Comparison of ENCODE assay signal across 11 cellular contexts in the genomic region with DNA sequence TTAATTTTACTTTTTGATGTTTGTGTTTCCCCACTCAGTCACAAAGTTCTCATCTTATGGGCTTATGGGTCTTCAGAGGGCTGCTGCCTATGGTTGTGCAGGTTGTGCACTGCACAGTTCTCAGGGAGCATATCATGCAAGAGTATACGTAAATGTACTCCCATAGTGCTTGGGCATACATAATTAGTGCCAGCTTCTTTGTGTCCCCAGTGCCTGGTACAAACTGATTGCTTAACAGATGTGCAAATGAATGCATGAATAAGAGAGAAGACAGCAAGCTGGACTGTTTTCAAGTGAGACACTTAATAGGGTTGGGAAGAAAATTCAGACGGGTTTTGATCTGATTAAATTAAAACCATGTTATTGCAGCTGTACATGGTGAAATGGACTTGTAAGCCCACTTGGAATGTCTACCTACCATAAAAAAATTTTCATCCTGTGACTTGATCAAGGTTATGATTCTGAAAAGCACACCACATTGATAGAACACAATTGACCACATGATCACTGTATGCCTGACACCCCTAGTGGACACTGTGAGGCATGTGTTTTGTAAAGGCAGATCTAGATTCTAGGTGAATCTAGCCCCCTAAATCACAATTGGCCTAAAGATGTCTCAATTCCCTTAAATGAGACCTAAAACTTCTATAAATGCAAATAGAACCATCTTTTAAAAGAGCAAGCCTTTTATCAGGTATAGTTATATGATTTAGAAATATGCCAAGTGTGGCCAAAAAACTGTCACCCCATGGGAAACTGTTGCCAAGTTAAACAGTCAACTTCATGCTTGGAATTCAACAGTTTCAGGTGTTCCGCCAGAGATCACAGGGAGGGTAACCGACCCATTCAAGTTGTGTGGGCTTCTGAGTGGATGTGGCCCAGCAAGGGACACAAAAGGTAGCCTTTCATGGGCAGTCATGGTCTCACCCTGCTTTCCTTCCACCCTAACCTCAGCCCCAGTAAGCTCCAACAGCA. TPM values are rescaled to one million over a fixed set of nuclear protein-coding genes. Genes with fewer than 3 reads are reported as not detected.
A peak's percentile ranks its signal among the peaks of the same experiment; 100 is the strongest.
DNase-seq lines count a peak whose midpoint lies in the region; ATAC-seq and TF ChIP-seq lines count a peak whose summit lies in the region.
"Had no signal": no experiment of that assay in that cellular context is flagged by ENCODE, and none has a peak within 500 bp of the region (broad histone marks: within the 10 kb centered on the region; RNA-seq: fewer than 3 reads in every experiment).

No MANE protein-coding gene starts in this region.

- no peak overlapping the region for H3K4me3 ChIP-seq in endodermal cell (ENCODE audit: low read length)
- no peak overlapping the region for H3K4me3 ChIP-seq in rectal smooth muscle tissue (ENCODE audit: low read length)
- H3K4me3 ChIP-seq in SJCRH30 = no peak overlapping the region
- H3K4me3 ChIP-seq: ascending aorta, lung had no signal

- no peaks in the 10 kb centered on the region for H3K9me3 Mint-ChIP-seq in endodermal cell
- no peaks in the 10 kb centered on the region for H3K9me3 Mint-ChIP-seq in T-helper 2 cell treated with Interferon-gamma antibody and Interleukin-4, amounts not matched to agents 5 μg/mL and 100 μg/mL, for 36 hours

- H3K9me3 ChIP-seq in endodermal cell (ENCODE audit: control insufficient read depth, low read length) = no peaks in the 10 kb centered on the region
- no peaks in the 10 kb centered on the region for H3K9me3 ChIP-seq in SJCRH30 (replicated peaks)
- H3K9me3 ChIP-seq: ascending aorta had no signal

- H3K4me3 Mint-ChIP-seq in endodermal cell = no peak overlapping the region
- H3K4me3 Mint-ChIP-seq in T-helper 2 cell treated with Interferon-gamma antibody and Interleukin-4, amounts not matched to agents 5 μg/mL and 100 μg/mL, for 36 hours = no peak overlapping the region
- H3K4me3 Mint-ChIP-seq: IgD-negative memory B cell had no signal

- peaks cover 2% of the 10 kb centered on the region for H3K27me3 Mint-ChIP-seq in endodermal cell (ENCODE audit: insufficient read depth)
- peaks cover 2% of the 10 kb centered on the region for H3K27me3 Mint-ChIP-seq in T-helper 2 cell treated with Interferon-gamma antibody and Interleukin-4, amounts not matched to agents 5 μg/mL and 100 μg/mL, for 36 hours (ENCODE audit: low read depth)
- H3K27me3 Mint-ChIP-seq: IgD-negative memory B cell had no signal

- H3K4me1 Mint-ChIP-seq in endodermal cell = peaks cover 32% of the 10 kb centered on the region
- H3K4me1 Mint-ChIP-seq in T-helper 2 cell treated with Interferon-gamma antibody and Interleukin-4, amounts not matched to agents 5 μg/mL and 100 μg/mL, for 36 hours (ENCODE audit: low read depth) = peaks cover 2% of the 10 kb centered on the region

- H3K36me3 ChIP-seq in endodermal cell (ENCODE audit: control insufficient read depth, insufficient read depth, low read length) = peaks cover 95% of the 10 kb centered on the region
- H3K36me3 ChIP-seq in rectal smooth muscle tissue (ENCODE audit: control insufficient read depth, insufficient read depth, low read length) = no peaks in the 10 kb centered on the region
- H3K36me3 ChIP-seq in SJCRH30 = no peaks in the 10 kb centered on the region

- peak; percentile 51; the same call in 1 of the 2 replicates for TF ChIP-seq CTCF in GM12874 (IDR thresholded peaks at IDR 0.05; ENCODE audit: insufficient read depth, low read depth, low read length)
- peak; percentile 79 for TF ChIP-seq CTCF in endodermal cell (conservative IDR thresholded peaks at IDR 0.05)

- H3K9ac ChIP-seq in endodermal cell (ENCODE audit: extremely low read depth, low read length, poor library complexity, severe bottlenecking) (no peak overlapping the region), rectal smooth muscle tissue (ENCODE audit: low read length) (no peak overlapping the region)

- peaks cover 37% of the 10 kb centered on the region for H3K36me3 Mint-ChIP-seq in endodermal cell (ENCODE audit: low read depth)
- H3K36me3 Mint-ChIP-seq in T-helper 2 cell treated with Interferon-gamma antibody and Interleukin-4, amounts not matched to agents 5 μg/mL and 100 μg/mL, for 36 hours (ENCODE audit: low read depth) = no peaks in the 10 kb centered on the region

- H3K4me1 ChIP-seq in endodermal cell (ENCODE audit: control insufficient read depth, insufficient read depth, low read length) (peaks cover 6% of the 10 kb centered on the region), rectal smooth muscle tissue (ENCODE audit: control insufficient read depth, insufficient read depth, low read length) (peaks cover 22% of the 10 kb centered on the region), SJCRH30 (no peaks in the 10 kb centered on the region)

- peak overlapping the region; percentile 18 for H3K27ac Mint-ChIP-seq in endodermal cell
- H3K27ac Mint-ChIP-seq in T-helper 2 cell treated with Interferon-gamma antibody and Interleukin-4, amounts not matched to agents 5 μg/mL and 100 μg/mL, for 36 hours = no peak overlapping the region

- WGBS in endodermal cell (ENCODE audit: insufficient coverage in 1 of 2, insufficient read length in 1 of 2), 2 experiments = 94 to 98% methylated on average over 4 of the region's 4 CpGs

- H3K27me3 ChIP-seq in endodermal cell (ENCODE audit: control insufficient read depth, insufficient read depth, low read length, poor library complexity, severe bottlenecking) (no peaks in the 10 kb centered on the region), rectal smooth muscle tissue (ENCODE audit: control insufficient read depth, insufficient read depth, low read length) (no peaks in the 10 kb centered on the region), SJCRH30 (no peaks in the 10 kb centered on the region; the same call in 1 of the 2 replicates)
- H3K27me3 ChIP-seq: ascending aorta had no signal

- H3K27ac ChIP-seq in endodermal cell (ENCODE audit: low read depth, low read length) (no peak overlapping the region), rectal smooth muscle tissue (ENCODE audit: low read depth, low read length) (peak overlapping the region; percentile 21), SJCRH30 (no peak overlapping the region)
- H3K27ac ChIP-seq: ascending aorta had no signal

- peak; percentile 48 for DNase-seq in NAMALWA (ENCODE audit: low spot score)
- DNase-seq in endodermal cell = peak; percentile 39
- no peak for DNase-seq in OCI-M2 (lab: John Stamatoyannopoulos, UW; ENCODE audit: unreplicated experiment)
- no peak for DNase-seq in T-helper 2 cell treated with Interferon-gamma antibody and Interleukin-4, amounts not matched to agents 5 μg/mL and 100 μg/mL, for 36 hours (ENCODE audit: low spot score)
- DNase-seq in SJCRH30 = no peak

- no peak for ATAC-seq in activated CD4-positive, CD25-positive, alpha-beta regulatory T cell treated with anti-CD3 and anti-CD28 coated beads, Interleukin-2, amount 50 U/mL, for 24 hours

RNA-seq across cellular contexts. Expression of gene FAM124A, which starts 27.9 kb away (rescaled TPM):
- total RNA-seq in endodermal cell = 10 to 100 TPM; 49.7 to 56.6 TPM
- polyA plus RNA-seq in endodermal cell (2013, experiment 1 of 2) = 9.0 TPM
- 7.9 TPM for polyA plus RNA-seq in endodermal cell (2013, experiment 2 of 2)
- 0.45 and 0.73 TPM in 2 replicates for total RNA-seq in SJCRH30 (2014; rRNA removed; shearing (Covaris generic))
- polyA plus RNA-seq: IgD-negative memory B cell had no signal

Comparison
In these comparisons a context has a peak if more than half of its experiments do, and no peak if none do; other contexts are left out.
1. DNase-seq: peak in NAMALWA (single experiment) and endodermal cell (single experiment); none in OCI-M2 (single experiment), T-helper 2 cell treated with Interferon-gamma antibody and Interleukin-4, amounts not matched to agents 5 μg/mL and 100 μg/mL, for 36 hours (single experiment) and SJCRH30 (0 of 2).
2. RNA of gene FAM124A, which starts 27.9 kb away (total RNA-seq): 49.7 to 56.6 TPM in endodermal cell; 0.45 to 0.73 TPM in SJCRH30; every median in the first group is over 10 times any median in the second.